In the genomic region with DNA sequence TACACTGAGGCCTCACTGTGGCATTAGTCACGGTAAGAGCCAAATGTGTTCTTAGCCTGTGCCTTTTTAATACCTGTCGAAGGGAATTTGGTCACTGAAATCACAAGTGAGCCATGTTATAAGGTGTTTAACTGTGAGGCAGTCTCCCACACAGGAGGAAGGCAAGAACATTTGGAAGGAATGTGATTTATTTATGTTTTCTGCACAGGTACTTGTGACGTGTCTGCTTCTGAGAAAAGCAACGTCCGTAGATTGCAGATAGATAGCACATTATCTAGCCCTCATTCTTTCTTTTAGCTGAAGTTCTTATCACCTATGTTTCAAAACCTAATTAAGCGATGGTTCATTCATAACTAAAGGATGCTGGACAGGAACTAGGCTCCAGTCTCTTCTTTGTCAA, we compare ENCODE assay signal across 9 cellular contexts.
"Had no signal": no experiment of that assay in that cellular context is flagged by ENCODE, and none has a peak within 500 bp of the region (broad histone marks: within the 10 kb centered on the region; RNA-seq: fewer than 3 reads in every experiment).

No MANE protein-coding gene starts in this region.

- DNase-seq: GOT3, HFFc6, KBM-7 had no signal

- H3K4me3 Mint-ChIP-seq: HFFc6, IgD-negative memory B cell had no signal

- H3K36me3 Mint-ChIP-seq: IgD-negative memory B cell had no signal

- H3K27ac ChIP-seq: HL-60 had no signal

- H3K9me3 Mint-ChIP-seq: HFFc6, IgD-negative memory B cell had no signal

- H3K4me3 ChIP-seq: HAP-1 had no signal

- FAIRE-seq: H54, HepG2 had no signal

- H3K9me3 ChIP-seq: HAP-1 had no signal

- H3K36me3 ChIP-seq: HAP-1 had no signal

- H3K27me3 Mint-ChIP-seq: IgD-negative memory B cell had no signal

- H3K4me1 ChIP-seq: HAP-1 had no signal

- H3K27ac Mint-ChIP-seq: HFFc6, IgD-negative memory B cell had no signal

- ATAC-seq: HCT116, HepG2 had no signal
